In the genomic region with DNA sequence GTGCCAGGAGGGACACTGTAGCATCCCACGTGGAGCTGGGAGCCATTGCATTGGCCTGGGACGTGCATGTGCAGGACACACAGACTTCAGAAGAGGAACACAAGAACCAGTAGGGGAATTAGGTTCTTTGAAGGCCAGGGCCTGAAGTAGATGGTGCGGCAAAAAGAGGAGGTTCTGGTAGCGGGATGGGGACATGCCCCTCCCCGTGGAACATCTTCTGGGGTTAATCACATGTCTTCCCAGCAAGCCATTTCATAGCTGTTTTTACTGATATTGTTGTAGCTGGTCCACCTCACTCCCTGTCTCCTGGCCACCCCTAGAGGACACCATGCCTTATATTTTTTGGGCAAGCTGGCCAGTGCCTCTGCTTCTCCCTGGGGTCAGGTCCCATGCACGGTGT, we compare ENCODE assay signal across 1 cellular context.
TF ChIP-seq lines count a peak whose summit lies in the region.

No MANE protein-coding gene starts in this region.

TF ChIP-seq in H1, 55 proteins besides CTCF, POLR2A, EP300 and RAD21 (continued from another document):
- no peak for TF ChIP-seq KDM5A (IDR thresholded peaks at IDR 0.05; ENCODE audit: low read length)
- no peak for TF ChIP-seq SRF (IDR thresholded peaks at IDR 0.05; ENCODE audit: low read depth, low read length)
- TF ChIP-seq RNF2 (IDR thresholded peaks at IDR 0.05; ENCODE audit: borderline replicate concordance, low read depth, low read length, missing control alignments, poor library complexity, severe bottlenecking), result no peak
- no peak for TF ChIP-seq HDAC2 (IDR thresholded peaks at IDR 0.05; ENCODE audit: borderline replicate concordance in 1 of 2, low read depth in 2 of 2, low read length in 2 of 2)
- no peak for TF ChIP-seq CBX5 (IDR thresholded peaks at IDR 0.05; ENCODE audit: low read depth, low read length)
- TF ChIP-seq CEBPB (IDR thresholded peaks at IDR 0.05; ENCODE audit: low read depth, low read length), result no peak
- TF ChIP-seq RFX5 (IDR thresholded peaks at IDR 0.05; ENCODE audit: borderline replicate concordance, low read depth, low read length), result no peak
- no peak for TF ChIP-seq SIRT6 (IDR thresholded peaks at IDR 0.05; ENCODE audit: low read length)
- TF ChIP-seq TAF1 (IDR thresholded peaks at IDR 0.05; ENCODE audit: low read depth, low read length), result no peak
